Comparison of ENCODE assay signal across 8 cellular contexts in the genomic region with DNA sequence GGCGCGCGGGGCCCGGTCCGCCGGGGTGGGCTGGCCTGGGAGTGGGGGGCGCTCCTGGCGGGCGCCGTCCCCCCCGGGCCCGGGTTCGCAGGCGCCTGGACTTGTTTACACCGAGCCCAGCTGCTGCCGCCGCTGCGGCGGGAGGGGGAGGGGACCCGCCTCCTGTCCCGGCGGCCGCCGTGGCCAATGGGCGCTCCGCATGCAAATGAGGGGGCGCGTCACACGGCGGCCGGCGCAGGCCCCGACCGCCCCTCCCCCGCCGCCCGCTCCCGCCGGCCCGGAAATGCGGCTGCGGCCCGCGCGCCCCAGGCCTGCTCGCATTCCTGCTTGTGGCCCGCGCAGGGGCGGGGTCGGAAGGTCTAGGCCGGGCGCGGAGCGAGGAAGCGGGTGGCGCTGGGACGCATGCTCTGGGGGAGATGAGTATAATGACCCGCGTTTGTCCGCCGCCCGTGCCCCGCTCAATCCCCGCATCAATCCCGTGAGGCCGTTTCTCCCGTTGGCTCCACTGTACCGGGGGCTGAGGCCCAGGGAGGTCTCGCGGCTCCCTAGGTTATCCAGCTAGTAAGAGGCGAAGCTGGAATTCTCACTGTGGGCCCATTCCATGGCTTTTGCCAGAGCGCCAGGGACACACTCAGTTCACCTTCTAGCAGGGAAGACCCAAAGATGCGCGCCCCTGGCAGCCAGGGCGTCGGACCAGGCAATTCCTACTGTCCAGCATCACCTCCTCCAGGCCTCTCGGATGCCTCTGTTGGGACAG. TPM values are rescaled to one million over a fixed set of nuclear protein-coding genes. Genes with fewer than 3 reads are reported as not detected.
DNase-seq lines count a peak whose midpoint lies in the region; ATAC-seq, FAIRE-seq and TF ChIP-seq lines count a peak whose summit lies in the region.

A gene with protein sequence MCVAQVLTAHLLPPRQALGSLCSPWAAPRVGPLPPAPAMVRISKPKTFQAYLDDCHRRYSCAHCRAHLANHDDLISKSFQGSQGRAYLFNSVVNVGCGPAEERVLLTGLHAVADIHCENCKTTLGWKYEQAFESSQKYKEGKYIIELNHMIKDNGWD (minus strand): TSS at position 109 of the 757 bp plus-strand sequence. CDS start 731 bp downstream, outside the sequence.

- TF ChIP-seq CTCF in endothelial cell of umbilical vein (IDR thresholded peaks at IDR 0.05; ENCODE audit: extremely low read depth in 1 of 2, insufficient read depth in 1 of 2, low read depth in 1 of 2, low read length in 2 of 2) (no peak), mesothelial cell of epicardium (IDR thresholded peaks at IDR 0.05; ENCODE audit: unreplicated experiment) (no peak)

- peak within 1 kb of the TSS; percentile 69 for H3K27ac ChIP-seq in endothelial cell of umbilical vein (ENCODE audit: insufficient read depth, low read depth, low read length)

- FAIRE-seq in endothelial cell of umbilical vein (lab: Jason Lieb, UNC), result peak; percentile 75

- H3K36me3 Mint-ChIP-seq in mesothelial cell of epicardium, result peaks cover 23% of the 10 kb centered on the region

- peaks cover 20% of the 10 kb centered on the region for H3K4me1 ChIP-seq in endothelial cell of umbilical vein (ENCODE audit: control insufficient read depth, extremely low read depth, insufficient read depth, low read length)

- H3K27me3 Mint-ChIP-seq in mesothelial cell of epicardium (ENCODE audit: low read depth), result no peaks in the 10 kb centered on the region

- peak within 1 kb of the TSS; percentile 74 for H3K4me3 Mint-ChIP-seq in mesothelial cell of epicardium

- ATAC-seq in HG03521 (IDR thresholded peaks at IDR 0.05; ENCODE audit: unreplicated experiment), result peak; percentile 56

- peaks cover 3% of the 10 kb centered on the region for H3K9me3 ChIP-seq in endothelial cell of umbilical vein (replicated peaks; ENCODE audit: control insufficient read depth, insufficient read depth, low read length)

- H3K27me3 ChIP-seq in endothelial cell of umbilical vein (ENCODE audit: control insufficient read depth in 2 of 2, insufficient read depth in 2 of 2, low read length in 2 of 2), result no peaks in the 10 kb centered on the region

- no peaks in the 10 kb centered on the region for H4K20me1 ChIP-seq in endothelial cell of umbilical vein (replicated peaks; ENCODE audit: control insufficient read depth, extremely low read depth, insufficient read depth, low read length)

- TF ChIP-seq POLR2A in endothelial cell of umbilical vein (IDR thresholded peaks at IDR 0.05; ENCODE audit: low read depth, low read length), result peak; percentile 62

- H3K79me2 ChIP-seq in endothelial cell of umbilical vein (ENCODE audit: control insufficient read depth, insufficient read depth, low read length), result no peaks in the 10 kb centered on the region

- peaks cover 0 to 8% of the 10 kb centered on the region in 2 experiments for H3K36me3 ChIP-seq in endothelial cell of umbilical vein (ENCODE audit: control insufficient read depth in 2 of 2, extremely low read depth in 1 of 2, insufficient read depth in 2 of 2, low read length in 2 of 2)

- H2AFZ ChIP-seq in endothelial cell of umbilical vein (ENCODE audit: low read depth, low read length), result peak within 1 kb of the TSS; percentile 84

- dilution Hi-C loops in endothelial cell of umbilical vein (cut with MboI; ENCODE audit: extremely low pct_ligation_motif_present, low sequenced_read_pairs), result no loop called here

- H3K9ac ChIP-seq in endothelial cell of umbilical vein (replicated peaks; ENCODE audit: extremely low read depth, insufficient read depth, low read length), result peak within 1 kb of the TSS; percentile 63

- POLR2A ChIA-PET in endothelial cell of umbilical vein (lab: Charles Lee), result interaction anchor here (0.6 kb wide), 1 partner anchor 281 kb away, joined by 6 read pairs; no protein-coding TSS in a partner anchor

- BruUV-seq in endothelial cell of umbilical vein (replicated peaks; lab: Mats Ljungman, UMichigan), result TSS peak; percentile 68

- CTCF ChIA-PET in endothelial cell of umbilical vein (lab: Charles Lee), result interaction anchor here (1.7 kb wide), 1 partner anchor 16 kb away, joined by 7 read pairs; no protein-coding TSS in a partner anchor

- H3K4me3 ChIP-seq in endothelial cell of umbilical vein (replicated peaks in 1 of 3; ENCODE audit: insufficient read depth in 1 of 3, low read depth in 1 of 3, low read length in 3 of 3), result peak within 1 kb of the TSS in 2 of 3 experiments; percentile 58 to 76

- peak within 1 kb of the TSS; percentile 83 for H3K27ac Mint-ChIP-seq in mesothelial cell of epicardium

- H3K4me2 ChIP-seq in endothelial cell of umbilical vein (ENCODE audit: insufficient read depth, low read length), result peak within 1 kb of the TSS; percentile 85

- H3K4me1 Mint-ChIP-seq in mesothelial cell of epicardium, result peaks cover 23% of the 10 kb centered on the region

- DNase-seq in NCI-H187 (lab: John Stamatoyannopoulos, UW), result peak; percentile 21 to 39
- DNase-seq in NCI-H187 treated with DMSO at 0.1 percent for 48 hours (lab: John Stamatoyannopoulos, UW), result no peak
- DNase-seq in NOMO-1 (lab: John Stamatoyannopoulos, UW; ENCODE audit: unreplicated experiment in 2 of 2), result peak; percentile 83 to 93
- DNase-seq in activated T-cell treated with anti-CD3 and anti-CD28 coated beads for 4 hours, result peak; percentile 73
- DNase-seq in endothelial cell of umbilical vein (ENCODE audit: low read depth, low spot score), result peak; percentile 89
- peak; percentile 90 for DNase-seq in mesothelial cell of epicardium (ENCODE audit: low spot score in 2 of 2, unreplicated experiment in 2 of 2)
- peak; percentile 72 for DNase-seq in stimulated activated CD8-positive, alpha-beta memory T cell treated with anti-CD3 and anti-CD28 coated beads, Interleukin-15, amount 100 ng/mL, for 24 hours (ENCODE audit: low read depth)

- intact Hi-C loops in endothelial cell of umbilical vein (cut with micrococcal nuclease), result loop anchor here (1.0 to 10.0 kb wide), 3 partner anchors 27 to 559 kb away; partner anchors contain the start of genes FBRS, MAPK3, PRR14 and ZNF771

- peaks cover 25% of the 10 kb centered on the region for H3K9me3 Mint-ChIP-seq in mesothelial cell of epicardium

- no peaks in the 10 kb centered on the region for H3K9me1 ChIP-seq in endothelial cell of umbilical vein (replicated peaks; ENCODE audit: control insufficient read depth, extremely low read depth, insufficient read depth, low read length)

TF ChIP-seq in endothelial cell of umbilical vein, 7 proteins besides CTCF, POLR2A, EP300 and RAD21:
- TF ChIP-seq MAX (IDR thresholded peaks at IDR 0.05; ENCODE audit: insufficient read depth, insufficient read length), result no peak
- no peak for TF ChIP-seq EZH2 (IDR thresholded peaks at IDR 0.05; ENCODE audit: borderline replicate concordance, low read depth, low read length, severe bottlenecking)
- TF ChIP-seq POLR2AphosphoS5 (IDR thresholded peaks at IDR 0.05; ENCODE audit: insufficient read depth, low read depth, low read length), result peak; percentile 79

RNA-seq across cellular contexts. Expression of the gene that starts here (rescaled TPM):
- 46.1 and 47.6 TPM in 2 replicates for total RNA-seq in endothelial cell of umbilical vein
- polyA plus RNA-seq in endothelial cell of umbilical vein, result 78.0 and 89.7 TPM in 2 replicates
- polyA plus RNA-seq in endothelial cell of umbilical vein (2011; cell fraction: cytosol; rRNA removed), result 30.1 and 53.8 TPM in 2 replicates
- polyA plus RNA-seq in endothelial cell of umbilical vein (2011; cell fraction: nucleus; rRNA removed), result 93.4 and 101 TPM in 2 replicates
- 35.4 and 56.5 TPM in 2 replicates for polyA plus RNA-seq in endothelial cell of umbilical vein (2012)
- polyA minus RNA-seq in endothelial cell of umbilical vein, result 12.8 and 24.7 TPM in 2 replicates
- 6.1 TPM for polyA minus RNA-seq in endothelial cell of umbilical vein (2011; cell fraction: cytosol; rRNA and poly(A)+ RNA removed)
- 20.3 and 35.9 TPM in 2 replicates for polyA minus RNA-seq in endothelial cell of umbilical vein (2011; cell fraction: nucleus; rRNA and poly(A)+ RNA removed)
- 34.5 to 45.0 TPM (median 36.9 TPM) in 3 replicates for total RNA-seq in mesothelial cell of epicardium
